26 cellular contexts compared by ENCODE assay signal in the genomic region with DNA sequence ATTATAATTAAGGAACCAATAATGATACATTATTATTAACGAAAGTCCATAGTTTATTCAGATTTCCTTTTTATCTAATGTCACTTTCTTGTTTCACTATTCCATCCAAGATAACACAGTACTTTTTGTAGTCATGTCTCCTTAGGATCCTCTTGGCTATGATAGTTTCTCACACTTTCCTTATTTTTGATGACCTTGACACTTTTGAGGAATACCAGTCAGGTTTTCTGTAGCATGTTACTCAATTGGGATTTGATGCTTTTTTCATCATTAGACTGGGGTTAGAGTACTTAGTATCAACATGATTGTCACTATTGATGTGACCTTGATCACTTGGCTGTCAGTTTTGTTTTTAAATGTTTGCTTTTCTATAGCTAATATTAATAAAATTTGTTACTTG. TPM values are rescaled to one million over a fixed set of nuclear protein-coding genes. Genes with fewer than 3 reads are reported as not detected.
DNase-seq lines count a peak whose midpoint lies in the region; ATAC-seq, FAIRE-seq and TF ChIP-seq lines count a peak whose summit lies in the region.
"Had no signal": no experiment of that assay in that cellular context is flagged by ENCODE, and none has a peak within 500 bp of the region (broad histone marks: within the 10 kb centered on the region; RNA-seq: fewer than 3 reads in every experiment).

No MANE protein-coding gene starts in this region.

- BruUV-seq in HepG2 (replicated peaks; lab: Mats Ljungman, UMichigan), result no TSS peak
- no TSS peak for BruUV-seq in GM12878 (replicated peaks; lab: Mats Ljungman, UMichigan)

- SMC1A ChIA-PET in GM12878 (lab: Charles Lee; ENCODE audit: uncharacterized antibody, unreplicated experiment), result interaction anchor here (0.6 to 2.2 kb wide), 3 partner anchors 132 to 184 kb away, joined by 3 to 4 read pairs (median 3); no protein-coding TSS in a partner anchor

- RAD21 ChIA-PET in GM12878 (lab: Charles Lee; ENCODE audit: unreplicated experiment), result no interaction called here

- no peak overlapping the region for H3K9ac ChIP-seq in HepG2 (ENCODE audit: insufficient read depth, low read depth, low read length)
- H3K9ac ChIP-seq in GM12878 (ENCODE audit: control insufficient read depth, insufficient read depth, low read length), result no peak overlapping the region
- H3K9ac ChIP-seq: BLaER1 had no signal

- H3K4me2 ChIP-seq in HepG2 (ENCODE audit: low read depth, low read length) (no peak overlapping the region), GM12878 (ENCODE audit: control insufficient read depth, insufficient read depth) (no peak overlapping the region)
- H3K4me2 ChIP-seq: BLaER1 had no signal

- H3K4me1 ChIP-seq in HepG2 (ENCODE audit: insufficient read depth, low read length) (peaks cover 38% of the 10 kb centered on the region), right lobe of liver (no peaks in the 10 kb centered on the region), HEK293 (ENCODE audit: control insufficient read depth, insufficient read depth, low read length) (peaks cover 14% of the 10 kb centered on the region), GM12878 (ENCODE audit: control insufficient read depth, insufficient read depth, low read length) (no peaks in the 10 kb centered on the region)
- H3K4me1 ChIP-seq: BE2C, BLaER1 had no signal

- H3K9me3 ChIP-seq in HepG2 (ENCODE audit: low read length) (no peaks in the 10 kb centered on the region), right lobe of liver (no peaks in the 10 kb centered on the region), HEK293 (ENCODE audit: control insufficient read depth, insufficient read depth, low read depth, low read length) (no peaks in the 10 kb centered on the region), GM12878 (replicated peaks; ENCODE audit: control insufficient read depth, insufficient read depth, low read length) (no peaks in the 10 kb centered on the region)
- H3K9me3 ChIP-seq: BE2C, BLaER1 had no signal

- H3K36me3 ChIP-seq in HepG2 (replicated peaks in 1 of 2; ENCODE audit: control insufficient read depth in 1 of 2, insufficient read depth in 2 of 2, low read length in 2 of 2) (0 out of 5 replicates have a peak, but pooled peaks cover 0 to under 1% of the 10 kb centered on the region in 2 experiments), right lobe of liver (no peaks in the 10 kb centered on the region), HEK293 (ENCODE audit: control insufficient read depth in 2 of 2, insufficient read depth in 1 of 2, low read length in 2 of 2) (no peaks in the 10 kb centered on the region), GM12878 (ENCODE audit: control insufficient read depth in 2 of 2, insufficient read depth in 2 of 2, low read length in 1 of 2) (no peaks in the 10 kb centered on the region)
- H3K36me3 ChIP-seq: BE2C, BLaER1 had no signal

- H2AFZ ChIP-seq in HepG2 (ENCODE audit: low read length) (no peak overlapping the region), GM12878 (ENCODE audit: control insufficient read depth, low read depth, low read length) (no peak overlapping the region)

- ATAC-seq in HepG2, result no peak
- no peak for ATAC-seq in right lobe of liver
- ATAC-seq in GM12878, result no peak

- TF ChIP-seq CTCF in HepG2 (CRISPR knock-in tag; IDR thresholded peaks at IDR 0.05) (no peak), right lobe of liver (IDR thresholded peaks at IDR 0.05) (no peak), HEK293 (tag by site-specific recombination; IDR thresholded peaks at IDR 0.05) (no peak), GM12878 (IDR thresholded peaks at IDR 0.05 in 2 of 3, conservative IDR thresholded peaks at IDR 0.05 in 1 of 3; ENCODE audit: control insufficient read depth in 2 of 3, extremely low read depth in 1 of 3, insufficient read depth in 1 of 3, low read depth in 3 of 3, low read length in 3 of 3) (no peak), coronary artery (IDR thresholded peaks at IDR 0.05) (no peak)

- no peak for TF ChIP-seq EP300 in HepG2 (IDR thresholded peaks at IDR 0.05; ENCODE audit: low read depth in 2 of 2, low read length in 2 of 2)
- TF ChIP-seq EP300 in HepG2 (CRISPR knock-in tag; IDR thresholded peaks at IDR 0.05; ENCODE audit: borderline replicate concordance), result no peak
- no peak for TF ChIP-seq EP300 in GM12878 (IDR thresholded peaks at IDR 0.05; ENCODE audit: borderline replicate concordance in 1 of 2, control insufficient read depth in 1 of 2, low read depth in 2 of 2, low read length in 2 of 2)

- no peak for FAIRE-seq in HepG2 (lab: Jason Lieb, UNC)
- peak; percentile 70 for FAIRE-seq in GM12878 (lab: Jason Lieb, UNC)
- peak; percentile 5 for FAIRE-seq in colon (lab: Jason Lieb, UNC)
- FAIRE-seq: GM12892, GM18507 had no signal

- no peak for DNase-seq in HepG2 (ENCODE audit: low spot score)
- no peak for DNase-seq in right lobe of liver
- DNase-seq in GM12878 (ENCODE audit: low read depth, low spot score), result no peak
- no peak for DNase-seq in OCI-M2 (lab: John Stamatoyannopoulos, UW; ENCODE audit: unreplicated experiment)
- no peak for DNase-seq in coronary artery (ENCODE audit: low spot score)
- DNase-seq in NCI-H748 treated with DMSO at 0.1 percent for 48 hours (lab: John Stamatoyannopoulos, UW), result no peak
- DNase-seq: ACHN; BE2C; C1 segment of cervical spinal cord; CD4-positive, alpha-beta memory T cell; CD4-positive, CD25-positive, alpha-beta regulatory T cell; CD8-positive, alpha-beta memory T cell; COR-L47; DMS 273 treated with DMSO at 0.1 percent for 48 hours; DMS153; DMS53; DMS79; DND-41; EL; GF-D8 had no signal

- in situ Hi-C loops in HepG2 (cut with HindIII; ENCODE audit: extremely low pct_ligation_motif_present, low pct_unique_long_range_greater_than_20kb), result no loop called here
- in situ Hi-C loops in GM12878 (cut with MboI), result no loop called here

- peaks cover 73% of the 10 kb centered on the region for H3K79me2 ChIP-seq in HepG2 (ENCODE audit: insufficient read depth, low read length)
- H3K79me2 ChIP-seq in GM12878 (ENCODE audit: control insufficient read depth, insufficient read depth, low read length), result no peaks in the 10 kb centered on the region

- TF ChIP-seq POLR2A in HepG2 (IDR thresholded peaks at IDR 0.05; ENCODE audit: insufficient read depth in 1 of 2, low read depth in 2 of 2, low read length in 2 of 2) (no peak), right lobe of liver (IDR thresholded peaks at IDR 0.05) (no peak), GM12878 (IDR thresholded peaks at IDR 0.05; ENCODE audit: low read depth, low read length) (no peak)

- POLR2A ChIA-PET in HepG2 (lab: Yijun Ruan, JAX), result interaction anchor here (0.8 kb wide), 1 partner anchor 15 kb away, joined by 4 read pairs; no protein-coding TSS in a partner anchor
- POLR2A ChIA-PET in HEK293 (lab: Yijun Ruan, JAX), result interaction anchor here (0.9 kb wide), 1 partner anchor 78 kb away, joined by 3 read pairs; no protein-coding TSS in a partner anchor
- POLR2A ChIA-PET in GM12878 (lab: Charles Lee), result no interaction called here

- no peaks in the 10 kb centered on the region for H3K27me3 ChIP-seq in HepG2 (ENCODE audit: control insufficient read depth in 1 of 2, insufficient read depth in 2 of 2, low read length in 2 of 2)
- H3K27me3 ChIP-seq in right lobe of liver, result no peaks in the 10 kb centered on the region
- H3K27me3 ChIP-seq in GM12878 (replicated peaks in 1 of 2; ENCODE audit: control insufficient read depth in 2 of 2, insufficient read depth in 2 of 2, low read length in 1 of 2), result no peaks in the 10 kb centered on the region
- H3K27me3 ChIP-seq: BE2C, BLaER1 had no signal

- H3K27ac ChIP-seq in HepG2 (ENCODE audit: extremely low read length, insufficient read depth, low read length), result no peak overlapping the region
- no peak overlapping the region for H3K27ac ChIP-seq in right lobe of liver
- H3K27ac ChIP-seq in HEK293 (ENCODE audit: extremely low read depth, low read depth, low read length), result no peak overlapping the region
- H3K27ac ChIP-seq in GM12878 (ENCODE audit: control insufficient read depth, insufficient read depth), result no peak overlapping the region
- no peak overlapping the region for H3K27ac ChIP-seq in coronary artery
- H3K27ac ChIP-seq: 22Rv1, BLaER1 had no signal

- WGBS in HepG2 (ENCODE audit: low lambda C conversion rate), result 97% methylated on average over 1 of the region's 1 CpG
- 93% methylated on average over 1 of the region's 1 CpG for WGBS in right lobe of liver (ENCODE audit: insufficient coverage, low coverage, low lambda C conversion rate, missing lambda C conversion rate)
- 82% methylated on average over 1 of the region's 1 CpG for WGBS in GM12878 (ENCODE audit: insufficient coverage, insufficient replicate concordance, low lambda C conversion rate, missing lambda C conversion rate)

- no peak for TF ChIP-seq RAD21 in HepG2 (CRISPR knock-in tag; IDR thresholded peaks at IDR 0.05)
- no peak for TF ChIP-seq RAD21 in GM12878 (IDR thresholded peaks at IDR 0.05; ENCODE audit: insufficient read depth, low read depth, low read length)

- CTCF ChIA-PET in HepG2 (lab: Yijun Ruan, JAX; ENCODE audit: low intra/inter-chr PET ratio, low total read pairs), result no interaction called here
- CTCF ChIA-PET in HEK293 (lab: Yijun Ruan, JAX), result interaction anchor here (1.1 kb wide), 1 partner anchor 13 kb away, joined by 3 read pairs; no protein-coding TSS in a partner anchor
- CTCF ChIA-PET in GM12878 (lab: Yijun Ruan, JAX), result interaction anchor here (0.9 kb wide), 2 partner anchors 9 to 184 kb away, joined by 3 read pairs; no protein-coding TSS in a partner anchor

- intact Hi-C loops in HepG2 (cut with micrococcal nuclease; ENCODE audit: unreplicated experiment) (no loop called here), right lobe of liver (cut with DNase I) (no loop called here), GM12878 (cut with micrococcal nuclease; ENCODE audit: unreplicated experiment) (no loop called here)

- no peak overlapping the region for H3K4me3 ChIP-seq in HepG2 (replicated peaks in 1 of 3; ENCODE audit: insufficient read depth in 1 of 3, low read depth in 2 of 3, low read length in 3 of 3)
- H3K4me3 ChIP-seq in right lobe of liver, result no peak overlapping the region
- H3K4me3 ChIP-seq in HEK293 (ENCODE audit: low read depth, low read length), result no peak overlapping the region
- H3K4me3 ChIP-seq in GM12878, result no peak overlapping the region
- H3K4me3 ChIP-seq in coronary artery, result no peak overlapping the region
- H3K4me3 ChIP-seq: BLaER1 had no signal

- no peaks in the 10 kb centered on the region for H4K20me1 ChIP-seq in HepG2 (ENCODE audit: insufficient read depth, low read length)
- H4K20me1 ChIP-seq in GM12878 (ENCODE audit: control insufficient read depth, insufficient read depth), result no peaks in the 10 kb centered on the region
- H4K20me1 ChIP-seq: BLaER1 had no signal

RNA-seq across cellular contexts. Expression of gene MGA, which starts 33.0 kb away (rescaled TPM):
- 59.0 and 71.8 TPM in 2 replicates for total RNA-seq in HepG2 (2016; rRNA removed; fragmentation: Illumina TruSeq; extraction: Trizol)
- 225 and 267 TPM in 2 replicates for total RNA-seq in HepG2 (2016; cell fraction: cytosol; rRNA removed; fragmentation: Illumina TruSeq; extraction: Trizol; ENCODE audit: low read depth)
- 58.3 and 67.8 TPM in 2 replicates for total RNA-seq in HepG2 (2016; cell fraction: insoluble cytoplasmic fraction; rRNA removed; fragmentation: Illumina TruSeq; extraction: Trizol)
- 138 and 166 TPM in 2 replicates for total RNA-seq in HepG2 (2016; cell fraction: membrane; rRNA removed; fragmentation: Illumina TruSeq; extraction: Trizol)
- 62.7 and 68.1 TPM in 2 replicates for total RNA-seq in HepG2 (2016; cell fraction: nucleus; rRNA removed; fragmentation: Illumina TruSeq; extraction: Trizol)
- 5.3 and 5.5 TPM in 2 replicates for polyA plus RNA-seq in HepG2 (2011; rRNA removed)
- polyA plus RNA-seq in HepG2 (2011; cell fraction: cytosol; rRNA removed), result 2.6 and 3.6 TPM in 2 replicates
- polyA plus RNA-seq in HepG2 (2011; cell fraction: nucleus; rRNA removed), result 7.1 and 10.0 TPM in 2 replicates
- polyA plus RNA-seq in HepG2 (2012), result 8.3 and 10.0 TPM in 2 replicates
- 0.25 and 0.32 TPM in 2 replicates for polyA plus RNA-seq in HepG2 (2016; cell fraction: cytosol; fragmentation: Illumina TruSeq; extraction: Trizol; ENCODE audit: low read depth)
- polyA plus RNA-seq in HepG2 (2016; cell fraction: insoluble cytoplasmic fraction; fragmentation: Illumina TruSeq; extraction: Trizol; ENCODE audit: low read depth), result 10.2 and 10.3 TPM in 2 replicates
- polyA plus RNA-seq in HepG2 (2016; cell fraction: membrane; fragmentation: Illumina TruSeq; extraction: Trizol; ENCODE audit: low read depth), result 0.95 and 1.1 TPM in 2 replicates
- 23.0 and 30.4 TPM in 2 replicates for polyA plus RNA-seq in HepG2 (2016; cell fraction: nucleus; fragmentation: Illumina TruSeq; extraction: Trizol; ENCODE audit: insufficient read depth, low read depth)
- 37.1 and 109 TPM in 2 replicates for polyA minus RNA-seq in HepG2 (2011; rRNA and poly(A)+ RNA removed; ENCODE audit: low replicate concordance)
- 44.4 and 47.0 TPM in 2 replicates for polyA minus RNA-seq in HepG2 (2011; cell fraction: cytosol; rRNA and poly(A)+ RNA removed)
- polyA minus RNA-seq in HepG2 (2011; cell fraction: nucleus; rRNA and poly(A)+ RNA removed), result 72.2 and 82.1 TPM in 2 replicates
- total RNA-seq in right lobe of liver, result 10 to 100 TPM; 10.9 to 17.2 (median 12.1) TPM
- total RNA-seq in GM12878 (2013; cell fraction: nucleolus; rRNA removed), result 153 and 159 TPM in 2 replicates
- total RNA-seq in GM12878 (2014; rRNA removed), result 18.4 and 20.5 TPM in 2 replicates
- 28.1 and 28.5 TPM in 2 replicates for total RNA-seq in GM12878 (2014; rRNA removed; fragmentation: Illumina TruSeq; extraction: Trizol)
- total RNA-seq in GM12878 (2021), result 25.6 and 29.6 TPM in 2 replicates
- polyA plus RNA-seq in GM12878 (2011; ENCODE audit: low read depth), result 4.2 TPM
- polyA plus RNA-seq in GM12878 (2011; rRNA removed), result 11.1 and 12.2 TPM in 2 replicates
- polyA plus RNA-seq in GM12878 (2011; cell fraction: cytosol; rRNA removed), result 6.3 and 7.9 TPM in 2 replicates
- polyA plus RNA-seq in GM12878 (2011; cell fraction: nucleus; rRNA removed), result 11.7 and 15.1 TPM in 2 replicates
- 5.9 and 7.7 TPM in 2 replicates for polyA plus RNA-seq in GM12878 (2012)
- 15.6 and 17.6 TPM in 2 replicates for polyA plus RNA-seq in GM12878 (2014; fragmentation: Illumina TruSeq; extraction: Trizol)
- polyA plus RNA-seq in GM12878 (2014; fragmentation: Nextera tagmentation; extraction: Ambion mirVana), result 1 to 10 TPM; 2.6 to 2.8 TPM
- 7.9 and 8.3 TPM in 2 replicates for polyA plus RNA-seq in GM12878 (2014; rRNA removed)
- 10 to 100 TPM; 21.6 to 21.7 TPM for polyA plus RNA-seq in GM12878 (2016; fragmentation: Nextera tagmentation; extraction: Ambion mirVana)
- 41.3 and 69.1 TPM in 2 replicates for polyA minus RNA-seq in GM12878 (2011; rRNA and poly(A)+ RNA removed)
- 13.4 and 17.0 TPM in 2 replicates for polyA minus RNA-seq in GM12878 (2011; cell fraction: cytosol; rRNA and poly(A)+ RNA removed)
- polyA minus RNA-seq in GM12878 (2011; cell fraction: nucleus; rRNA and poly(A)+ RNA removed), result 21.0 and 29.9 TPM in 2 replicates
